15 cellular contexts compared by ENCODE assay signal in genomic region chr7:141023305-141023704, GRCh38. TPM values are rescaled to one million over a fixed set of nuclear protein-coding genes. Genes with fewer than 3 reads are reported as not detected.
DNase-seq lines count a peak whose midpoint lies in the region; ATAC-seq and TF ChIP-seq lines count a peak whose summit lies in the region.
"Had no signal": no experiment of that assay in that cellular context is flagged by ENCODE, and none has a peak within 500 bp of the region (broad histone marks: within the 10 kb centered on the region; RNA-seq: fewer than 3 reads in every experiment).

No MANE protein-coding gene starts in this region.

- no peak for TF ChIP-seq CTCF in KMS-11 (conservative IDR thresholded peaks at IDR 0.05; ENCODE audit: low read depth, low read length)
- no peak for TF ChIP-seq CTCF in transverse colon (IDR thresholded peaks at IDR 0.05)

- intact Hi-C loops in naive thymus-derived CD4-positive, alpha-beta T cell (cut with micrococcal nuclease): loop anchor here in 1 of 2 donors (1.0 to 2.0 kb wide), 3 partner anchors 9 to 49 kb away; partner anchors contain the start of gene MRPS33
- intact Hi-C loops in transverse colon (cut with DNase I; ENCODE audit: low total_unique reads): no loop called here

- peaks cover 38% of the 10 kb centered on the region for H3K4me1 Mint-ChIP-seq in activated naive CD4-positive, alpha-beta T cell treated with anti-CD3 and anti-CD28 coated beads, Interleukin-2, amount 10 ng/mL, durations not matched to agents 7 days and 5 days
- H3K4me1 Mint-ChIP-seq in activated CD4-positive, alpha-beta memory T cell treated with anti-CD3 and anti-CD28 coated beads, Interleukin-2, amount 10 ng/mL, durations not matched to agents 7 days and 5 days: peaks cover 18% of the 10 kb centered on the region
- peaks cover 8 to 30% (median 23%) of the 10 kb centered on the region in 7 donors for H3K4me1 Mint-ChIP-seq in naive thymus-derived CD4-positive, alpha-beta T cell
- H3K4me1 Mint-ChIP-seq: B cell had no signal

- H3K4me1 ChIP-seq in KMS-11 (ENCODE audit: low read depth, poor library complexity, severe bottlenecking) (peaks cover 17% of the 10 kb centered on the region), transverse colon (no peaks in the 10 kb centered on the region)
- peaks cover 0 to 7% of the 10 kb centered on the region in 2 donors for H3K4me1 ChIP-seq in naive thymus-derived CD4-positive, alpha-beta T cell (ENCODE audit: control insufficient read depth in 2 of 2, insufficient read depth in 2 of 2, low read length in 2 of 2)

- POLR2A ChIA-PET in activated CD4-positive, alpha-beta memory T cell treated with anti-CD3 and anti-CD28 coated beads, Interleukin-2, amount 10 ng/mL, durations not matched to agents 7 days and 5 days (lab: Charles Lee): interaction anchor here (1.1 kb wide), 1 partner anchor 9 kb away, joined by 7 read pairs; the partner anchor contains the start of gene MRPS33
- POLR2A ChIA-PET in naive thymus-derived CD4-positive, alpha-beta T cell (lab: Charles Lee): interaction anchor here (2.1 kb wide), 1 partner anchor 9 kb away, joined by 12 read pairs; the partner anchor contains the start of gene MRPS33

- TF ChIP-seq POLR2A in transverse colon (IDR thresholded peaks at IDR 0.05): no peak

- in situ Hi-C loops in transverse colon (cut with MboI; ENCODE audit: low pct_ligation_motif_present in 1 of 4, low pct_unique_long_range_greater_than_20kb in 1 of 4, low sequenced_read_pairs in 3 of 4): loop anchor here (25.0 kb wide), 4 partner anchors 211 to 514 kb away; partner anchors contain the start of gene NDUFB2 (in 4 of the 4)

- no peaks in the 10 kb centered on the region for H3K36me3 ChIP-seq in KMS-11 (ENCODE audit: insufficient read depth)
- no peaks in the 10 kb centered on the region for H3K36me3 ChIP-seq in naive thymus-derived CD4-positive, alpha-beta T cell (ENCODE audit: control insufficient read depth in 2 of 3, insufficient read depth in 3 of 3, low read length in 3 of 3)
- no peaks in the 10 kb centered on the region for H3K36me3 ChIP-seq in transverse colon

- peak overlapping the region; percentile 29 for H3K4me3 Mint-ChIP-seq in activated naive CD4-positive, alpha-beta T cell treated with anti-CD3 and anti-CD28 coated beads, Interleukin-2, amount 10 ng/mL, durations not matched to agents 7 days and 5 days
- peak overlapping the region; percentile 44 for H3K4me3 Mint-ChIP-seq in activated CD4-positive, alpha-beta memory T cell treated with anti-CD3 and anti-CD28 coated beads, Interleukin-2, amount 10 ng/mL, durations not matched to agents 7 days and 5 days
- H3K4me3 Mint-ChIP-seq in naive thymus-derived CD4-positive, alpha-beta T cell: peak overlapping the region in 8 of 10 donors; percentile 14 to 68 (median 44)
- H3K4me3 Mint-ChIP-seq: B cell had no signal

- H3K27me3 ChIP-seq in KMS-11 (ENCODE audit: insufficient read depth, low read depth): no peaks in the 10 kb centered on the region
- no peaks in the 10 kb centered on the region for H3K27me3 ChIP-seq in naive thymus-derived CD4-positive, alpha-beta T cell (ENCODE audit: control insufficient read depth in 2 of 2, insufficient read depth in 2 of 2, low read length in 2 of 2)
- peaks cover 16% of the 10 kb centered on the region for H3K27me3 ChIP-seq in transverse colon

- H4K20me1 ChIP-seq in KMS-11 (ENCODE audit: insufficient read depth): no peaks in the 10 kb centered on the region

- H3K27ac Mint-ChIP-seq in activated naive CD4-positive, alpha-beta T cell treated with anti-CD3 and anti-CD28 coated beads, Interleukin-2, amount 10 ng/mL, durations not matched to agents 7 days and 5 days: peak overlapping the region; percentile 97
- peak overlapping the region; percentile 81 for H3K27ac Mint-ChIP-seq in activated CD4-positive, alpha-beta memory T cell treated with anti-CD3 and anti-CD28 coated beads, Interleukin-2, amount 10 ng/mL, durations not matched to agents 7 days and 5 days
- peak overlapping the region; percentile 66 to 85 (median 76) for H3K27ac Mint-ChIP-seq in naive thymus-derived CD4-positive, alpha-beta T cell
- H3K27ac Mint-ChIP-seq: B cell had no signal

- H3K9me3 ChIP-seq in naive thymus-derived CD4-positive, alpha-beta T cell (ENCODE audit: control insufficient read depth in 2 of 3, low read length in 3 of 3): peaks cover 0 to 7% (median 2%) of the 10 kb centered on the region in 3 experiments
- H3K9me3 ChIP-seq in transverse colon: peaks cover 7 to 11% of the 10 kb centered on the region in 2 donors

- H3K9me3 Mint-ChIP-seq in activated naive CD4-positive, alpha-beta T cell treated with anti-CD3 and anti-CD28 coated beads, Interleukin-2, amount 10 ng/mL, durations not matched to agents 7 days and 5 days: peaks cover 31% of the 10 kb centered on the region
- peaks cover 28% of the 10 kb centered on the region for H3K9me3 Mint-ChIP-seq in activated CD4-positive, alpha-beta memory T cell treated with anti-CD3 and anti-CD28 coated beads, Interleukin-2, amount 10 ng/mL, durations not matched to agents 7 days and 5 days
- H3K9me3 Mint-ChIP-seq in naive thymus-derived CD4-positive, alpha-beta T cell: peaks cover 0 to 28% (median 14%) of the 10 kb centered on the region in 11 donors

- TF ChIP-seq EP300 in transverse colon (IDR thresholded peaks at IDR 0.05; ENCODE audit: low read depth): no peak

- H3K4me3 ChIP-seq in KMS-11 (IDR thresholded peaks at IDR 0.05; ENCODE audit: insufficient read depth, low read depth, low read length) (no peak overlapping the region), transverse colon (no peak overlapping the region)
- no peak overlapping the region for H3K4me3 ChIP-seq in naive thymus-derived CD4-positive, alpha-beta T cell (ENCODE audit: low read length)

- peak overlapping the region; percentile 36; the same call in 1 of the 2 replicates for H3K4me2 ChIP-seq in KMS-11

- DNase-seq in activated naive CD4-positive, alpha-beta T cell treated with anti-CD3 and anti-CD28 coated beads, Interleukin-2, amount 10 ng/mL, durations not matched to agents 7 days and 5 days: no peak
- DNase-seq in activated naive CD4-positive, alpha-beta T cell treated with Interleukin-2 at 50 U/mL for 16 hours: no peak
- no peak for DNase-seq in activated CD4-positive, alpha-beta memory T cell treated with anti-CD3 and anti-CD28 coated beads, Interleukin-2, amount 10 ng/mL, durations not matched to agents 7 days and 5 days
- DNase-seq in naive thymus-derived CD4-positive, alpha-beta T cell: peak in 5 of 9 donors; percentile 30 to 58 (median 37)
- no peak for DNase-seq in transverse colon
- DNase-seq: NCI-H1092; NCI-H1694; NCI-H2107; NCI-H226; NCI-H69; NK-92 treated with Interleukin-12 subunit alpha and Interleukin-12 subunit beta, amount 100 ng/mL, for 24 hours had no signal

- peak overlapping the region; percentile 15 for H2AFZ ChIP-seq in KMS-11 (ENCODE audit: low read depth)

- no peak overlapping the region for H3K9ac ChIP-seq in KMS-11

- 58 to 67% methylated on average over 1 of the region's 1 CpG for WGBS in transverse colon (ENCODE audit: low coverage in 1 of 2), 2 donors

- H3K27ac ChIP-seq in KMS-11 (peak overlapping the region; percentile 6; the same call in 1 of the 2 replicates), transverse colon (no peak overlapping the region)
- no peak overlapping the region for H3K27ac ChIP-seq in naive thymus-derived CD4-positive, alpha-beta T cell (ENCODE audit: low read depth, low read length)
- H3K27ac ChIP-seq: HL-60 had no signal

- peaks cover 25% of the 10 kb centered on the region for H3K36me3 Mint-ChIP-seq in activated naive CD4-positive, alpha-beta T cell treated with anti-CD3 and anti-CD28 coated beads, Interleukin-2, amount 10 ng/mL, durations not matched to agents 7 days and 5 days
- peaks cover 26% of the 10 kb centered on the region for H3K36me3 Mint-ChIP-seq in activated CD4-positive, alpha-beta memory T cell treated with anti-CD3 and anti-CD28 coated beads, Interleukin-2, amount 10 ng/mL, durations not matched to agents 7 days and 5 days (ENCODE audit: low read depth)
- peaks cover 7 to 35% (median 8%) of the 10 kb centered on the region in 5 donors for H3K36me3 Mint-ChIP-seq in naive thymus-derived CD4-positive, alpha-beta T cell

- peaks cover 15% of the 10 kb centered on the region for H3K27me3 Mint-ChIP-seq in activated naive CD4-positive, alpha-beta T cell treated with anti-CD3 and anti-CD28 coated beads, Interleukin-2, amount 10 ng/mL, durations not matched to agents 7 days and 5 days
- H3K27me3 Mint-ChIP-seq in activated CD4-positive, alpha-beta memory T cell treated with anti-CD3 and anti-CD28 coated beads, Interleukin-2, amount 10 ng/mL, durations not matched to agents 7 days and 5 days: peaks cover 21% of the 10 kb centered on the region
- H3K27me3 Mint-ChIP-seq in naive thymus-derived CD4-positive, alpha-beta T cell: peaks cover 0 to 32% (median 9%) of the 10 kb centered on the region in 5 donors

- ATAC-seq in naive thymus-derived CD4-positive, alpha-beta T cell: peak; percentile 31
- ATAC-seq in GM18519 (IDR thresholded peaks at IDR 0.05; ENCODE audit: low FRiP score, unreplicated experiment): no peak

- no peaks in the 10 kb centered on the region for H3K79me2 ChIP-seq in KMS-11 (ENCODE audit: insufficient read depth, low read depth)

- CTCF ChIA-PET in activated naive CD4-positive, alpha-beta T cell treated with anti-CD3 and anti-CD28 coated beads, Interleukin-2, amount 10 ng/mL, durations not matched to agents 7 days and 5 days (lab: Charles Lee): interaction anchor here (1.0 kb wide), 1 partner anchor 715 kb away, joined by 4 read pairs; the partner anchor contains the start of gene SSBP1
- CTCF ChIA-PET in activated CD4-positive, alpha-beta memory T cell treated with anti-CD3 and anti-CD28 coated beads, Interleukin-2, amount 10 ng/mL, durations not matched to agents 7 days and 5 days (lab: Charles Lee): no interaction called here
- CTCF ChIA-PET in naive thymus-derived CD4-positive, alpha-beta T cell (lab: Charles Lee): interaction anchor here (0.9 kb wide), 1 partner anchor 9 kb away, joined by 4 read pairs; the partner anchor contains the start of gene MRPS33

RNA-seq across cellular contexts. Expression of gene MRPS33, which starts 8.6 kb away (rescaled TPM):
- total RNA-seq in activated CD4-positive, alpha-beta memory T cell treated with anti-CD3 and anti-CD28 coated beads, Interleukin-2, amount 10 ng/mL, durations not matched to agents 7 days and 5 days: 10 to 100 TPM; 58.5 to 68.3 TPM
- total RNA-seq in naive thymus-derived CD4-positive, alpha-beta T cell: 10 to 100 TPM; 25.9 to 69.1 (median 48.4) TPM
- 100 to 1,000 TPM; 103 to 116 TPM for polyA plus RNA-seq in naive thymus-derived CD4-positive, alpha-beta T cell
- total RNA-seq in transverse colon: 10 to 100 TPM in 2 of 4 donors, under 1 TPM in 2; 0.60 to 37.1 (median 12.0) TPM

RNA-seq across cellular contexts. Expression of gene TMEM178B, which starts 50.6 kb away (rescaled TPM):
- 1 to 10 TPM; 1.7 TPM for total RNA-seq in activated CD4-positive, alpha-beta memory T cell treated with anti-CD3 and anti-CD28 coated beads, Interleukin-2, amount 10 ng/mL, durations not matched to agents 7 days and 5 days
- total RNA-seq in naive thymus-derived CD4-positive, alpha-beta T cell: 1 to 10 TPM in 1 of 5 experiments, under 1 TPM in 2, not detected in 2; 0.05 to 3.0 (median 0.10) TPM
- polyA plus RNA-seq in naive thymus-derived CD4-positive, alpha-beta T cell: not detected
- under 1 TPM; 0.32 to 0.82 (median 0.39) TPM for total RNA-seq in transverse colon

Comparison
In these comparisons a context has a peak if more than half of its experiments do, and no peak if none do; other contexts are left out.
1. DNase-seq: peak in naive thymus-derived CD4-positive, alpha-beta T cell (5 of 9); none in activated naive CD4-positive, alpha-beta T cell treated with anti-CD3 and anti-CD28 coated beads, Interleukin-2, amount 10 ng/mL, durations not matched to agents 7 days and 5 days (single experiment), activated naive CD4-positive, alpha-beta T cell treated with Interleukin-2 at 50 U/mL for 16 hours (single experiment), activated CD4-positive, alpha-beta memory T cell treated with anti-CD3 and anti-CD28 coated beads, Interleukin-2, amount 10 ng/mL, durations not matched to agents 7 days and 5 days (single experiment) and transverse colon (single experiment).
2. Peak in every context shown above with its lines, with median percentiles within 50 percentile points of each other: H3K27ac Mint-ChIP-seq and H3K4me3 Mint-ChIP-seq.